ENCODE assay signal across 8 cellular contexts in genomic region chr3:5019411-5020261, GRCh38. TPM values are rescaled to one million over a fixed set of nuclear protein-coding genes. Genes with fewer than 3 reads are reported as not detected.
DNase-seq lines count a peak whose midpoint lies in the region; ATAC-seq and TF ChIP-seq lines count a peak whose summit lies in the region.

No MANE protein-coding gene starts in this region.

- peaks cover 0 to 4% of the 10 kb centered on the region in 2 donors for H3K27me3 Mint-ChIP-seq in T-cell
- no peaks in the 10 kb centered on the region for H3K27me3 Mint-ChIP-seq in activated T-cell treated with anti-CD3 and anti-CD28 coated beads, Interleukin-2, amount 50 U/mL, for 24 hours
- H3K27me3 Mint-ChIP-seq in Calu3 (ENCODE audit: unreplicated experiment), result no peaks in the 10 kb centered on the region

- CTCF ChIA-PET in T-cell (lab: Charles Lee) (interaction anchor here (0.7 to 1.2 kb wide), 3 partner anchors 38 to 308 kb away, joined by 3 to 9 read pairs (median 3); partner anchors contain the start of gene BHLHE40 (in 1 of the 2)), Calu3 (lab: Charles Lee) (no interaction called here)

- peak; percentile 56 to 85 (median 76) for DNase-seq in T-cell
- peak; percentile 75 for DNase-seq in activated T-cell treated with anti-CD3 and anti-CD28 coated beads, Interleukin-2, amount 50 U/mL, for 24 hours
- DNase-seq in lower leg skin (ENCODE audit: low spot score in 2 of 2), result peak; percentile 77 to 93
- peak; percentile 47 for DNase-seq in stimulated activated CD8-positive, alpha-beta memory T cell treated with anti-CD3 and anti-CD28 coated beads, Interleukin-7, amount 100 ng/mL, for 24 hours (ENCODE audit: low read depth)
- no peak for DNase-seq in COLO668 (lab: John Stamatoyannopoulos, UW; ENCODE audit: unreplicated experiment)
- DNase-seq in DMS53 (lab: John Stamatoyannopoulos, UW), result no peak
- no peak for DNase-seq in Calu3

- BruUV-seq in Calu3 (replicated peaks; lab: Mats Ljungman, UMichigan), result no TSS peak

- H3K4me1 Mint-ChIP-seq in T-cell, result peaks cover 43 to 77% (median 53%) of the 10 kb centered on the region in 3 donors
- peaks cover 83% of the 10 kb centered on the region for H3K4me1 Mint-ChIP-seq in activated T-cell treated with anti-CD3 and anti-CD28 coated beads, Interleukin-2, amount 50 U/mL, for 24 hours (ENCODE audit: low read depth)
- H3K4me1 Mint-ChIP-seq in Calu3 (ENCODE audit: low read depth, unreplicated experiment), result peaks cover 78% of the 10 kb centered on the region

- H3K27ac Mint-ChIP-seq in T-cell (peak overlapping the region; percentile 81 to 85), Calu3 (ENCODE audit: unreplicated experiment) (no peak overlapping the region)
- H3K27ac Mint-ChIP-seq in activated T-cell treated with anti-CD3 and anti-CD28 coated beads, Interleukin-2, amount 50 U/mL, for 24 hours, result peak overlapping the region; percentile 68

- no peaks in the 10 kb centered on the region for H3K36me3 Mint-ChIP-seq in T-cell
- no peaks in the 10 kb centered on the region for H3K36me3 Mint-ChIP-seq in activated T-cell treated with anti-CD3 and anti-CD28 coated beads, Interleukin-2, amount 50 U/mL, for 24 hours (ENCODE audit: low read depth)
- peaks cover 30% of the 10 kb centered on the region for H3K36me3 Mint-ChIP-seq in Calu3 (ENCODE audit: insufficient read depth, unreplicated experiment)

- intact Hi-C loops in lower leg skin (cut with DNase I; ENCODE audit: low total_unique reads), result loop anchor here (5.0 to 10.0 kb wide), 2 partner anchors 37 to 305 kb away; no protein-coding TSS in a partner anchor
- intact Hi-C loops in Calu3 (cut with micrococcal nuclease; ENCODE audit: unreplicated experiment), result no loop called here

- H3K9me3 Mint-ChIP-seq in T-cell (no peaks in the 10 kb centered on the region), Calu3 (ENCODE audit: low read depth, unreplicated experiment) (peaks cover 2% of the 10 kb centered on the region)
- H3K9me3 Mint-ChIP-seq in activated T-cell treated with anti-CD3 and anti-CD28 coated beads, Interleukin-2, amount 50 U/mL, for 24 hours, result no peaks in the 10 kb centered on the region

- H3K4me3 Mint-ChIP-seq in T-cell (peak overlapping the region; percentile 24 to 53 (median 42)), Calu3 (ENCODE audit: low read depth, unreplicated experiment) (no peak overlapping the region)
- peak overlapping the region; percentile 5 for H3K4me3 Mint-ChIP-seq in activated T-cell treated with anti-CD3 and anti-CD28 coated beads, Interleukin-2, amount 50 U/mL, for 24 hours

- no peak overlapping the region for H3K4me3 ChIP-seq in lower leg skin (ENCODE audit: low read depth, poor library complexity, severe bottlenecking)

- POLR2A ChIA-PET in T-cell (lab: Charles Lee), result interaction anchor here in 1 of 2 donors (0.5 to 1.0 kb wide), 4 partner anchors 36 to 140 kb away, joined by 4 to 5 read pairs (median 4); partner anchors contain the start of gene BHLHE40

- TF ChIP-seq CTCF in lower leg skin (IDR thresholded peaks at IDR 0.05) (no peak), Calu3 (IDR thresholded peaks at IDR 0.05; ENCODE audit: unreplicated experiment) (no peak)

- WGBS in lower leg skin, 2 donors, result 57 to 65% methylated on average over 19 of the region's 19 CpGs

- ATAC-seq in T-cell (replicated peaks in 1 of 4) (peak; percentile 91 to 96 (median 92)), HG02610 (IDR thresholded peaks at IDR 0.05; ENCODE audit: unreplicated experiment) (no peak)

- TF ChIP-seq POLR2A in lower leg skin (IDR thresholded peaks at IDR 0.05), result no peak

RNA-seq across cellular contexts. Expression of gene BHLHE40, which starts 40.4 kb away (rescaled TPM):
- total RNA-seq in T-cell (100 to 1,000 TPM in 1 of 5 donors, 10 to 100 TPM in 4; 54.1 to 177 (median 85.8) TPM), lower leg skin (100 to 1,000 TPM in 3 of 4 donors, 10 to 100 TPM in 1; 69.9 to 178 (median 143) TPM), Calu3 (2022) (62.2 and 71.9 TPM in 2 replicates)

Comparison
In these comparisons a context has a peak if more than half of its experiments do, and no peak if none do; other contexts are left out.
1. DNase-seq: peak in T-cell (34 of 34), activated T-cell treated with anti-CD3 and anti-CD28 coated beads, Interleukin-2, amount 50 U/mL, for 24 hours (single experiment), lower leg skin (2 of 2) and stimulated activated CD8-positive, alpha-beta memory T cell treated with anti-CD3 and anti-CD28 coated beads, Interleukin-7, amount 100 ng/mL, for 24 hours (single experiment); none in COLO668 (single experiment), DMS53 (single experiment) and Calu3 (single experiment).